In genomic region chr15:80730395-80730794, GRCh38 we compare ENCODE assay signal across 17 cellular contexts.
"Had no signal": no experiment of that assay in that cellular context is flagged by ENCODE, and none has a peak within 500 bp of the region (broad histone marks: within the 10 kb centered on the region; RNA-seq: fewer than 3 reads in every experiment).

No MANE protein-coding gene starts in this region.

- H3K27me3 ChIP-seq: heart left ventricle, right lobe of liver, transverse colon had no signal

- H3K9me3 ChIP-seq: heart left ventricle, psoas muscle, right lobe of liver, thoracic aorta, transverse colon had no signal

- H3K27ac ChIP-seq: heart left ventricle, parathyroid adenoma, psoas muscle, right lobe of liver, thoracic aorta, transverse colon had no signal

- DNase-seq: cerebellar nuclear complex; foreskin melanocyte; heart left ventricle; kidney glomerular epithelial cell; mammary epithelial cell; psoas muscle; retina; right lobe of liver; stimulated activated CD4-positive, alpha-beta T cell treated with anti-CD3 and anti-CD28 coated beads, Interleukin-2, amount 100 ng/mL, for 24 hours; stimulated activated CD4-positive, alpha-beta T cell treated with anti-CD3 and anti-CD28 coated beads, Interleukin-4, amount 100 ng/mL, for 4 hours; stimulated activated naive B cell treated with anti-CD40 and anti-IgM and Interleukin-4, amounts not matched to agents 10 μg/mL and 1 μg/mL and 100 μg/mL, for 72 hours; stimulated activated naive CD8-positive, alpha-beta T cell treated with anti-CD3 and anti-CD28 coated beads, Interleukin-15, amount 100 ng/mL, for 72 hours; transverse colon had no signal

- H3K4me1 ChIP-seq: parathyroid adenoma, right lobe of liver had no signal

- H3K27me3 Mint-ChIP-seq: dendritic cell treated with granulocyte-macrophage colony-stimulating factor and Interleukin-4, amounts not matched to agents 40 ng/mL and 50 ng/mL, for 4 days; natural killer cell treated with Interleukin-12 subunit alpha and Interleukin-12 subunit beta and Interleukin-15 and Interleukin-18, amount 100 ng/mL, for 72 hours; stimulated activated naive B cell treated with anti-CD40 and anti-IgM and Interleukin-4, amounts not matched to agents 10 μg/mL and 1 μg/mL and 100 μg/mL, for 72 hours; stimulated activated naive CD8-positive, alpha-beta T cell treated with anti-CD3 and anti-CD28 coated beads, Interleukin-15, amount 100 ng/mL, for 72 hours had no signal

- H3K4me1 Mint-ChIP-seq: stimulated activated naive B cell treated with anti-CD40 and anti-IgM and Interleukin-4, amounts not matched to agents 10 μg/mL and 1 μg/mL and 100 μg/mL, for 72 hours; stimulated activated naive CD8-positive, alpha-beta T cell treated with anti-CD3 and anti-CD28 coated beads, Interleukin-15, amount 100 ng/mL, for 72 hours had no signal

- H3K36me3 Mint-ChIP-seq: natural killer cell treated with Interleukin-12 subunit alpha and Interleukin-12 subunit beta and Interleukin-15 and Interleukin-18, amount 100 ng/mL, for 72 hours; stimulated activated naive B cell treated with anti-CD40 and anti-IgM and Interleukin-4, amounts not matched to agents 10 μg/mL and 1 μg/mL and 100 μg/mL, for 72 hours had no signal

- H3K36me3 ChIP-seq: heart left ventricle, right lobe of liver, thoracic aorta had no signal

- H3K9ac ChIP-seq: parathyroid adenoma had no signal

- H3K4me3 Mint-ChIP-seq: dendritic cell treated with granulocyte-macrophage colony-stimulating factor and Interleukin-4, amounts not matched to agents 40 ng/mL and 50 ng/mL, for 4 days; natural killer cell treated with Interleukin-12 subunit alpha and Interleukin-12 subunit beta and Interleukin-15 and Interleukin-18, amount 100 ng/mL, for 72 hours; stimulated activated naive B cell treated with anti-CD40 and anti-IgM and Interleukin-4, amounts not matched to agents 10 μg/mL and 1 μg/mL and 100 μg/mL, for 72 hours; stimulated activated naive CD8-positive, alpha-beta T cell treated with anti-CD3 and anti-CD28 coated beads, Interleukin-15, amount 100 ng/mL, for 72 hours had no signal

- H3K79me2 ChIP-seq: parathyroid adenoma had no signal

- H3K9me3 Mint-ChIP-seq: dendritic cell treated with granulocyte-macrophage colony-stimulating factor and Interleukin-4, amounts not matched to agents 40 ng/mL and 50 ng/mL, for 4 days; natural killer cell treated with Interleukin-12 subunit alpha and Interleukin-12 subunit beta and Interleukin-15 and Interleukin-18, amount 100 ng/mL, for 72 hours; stimulated activated naive B cell treated with anti-CD40 and anti-IgM and Interleukin-4, amounts not matched to agents 10 μg/mL and 1 μg/mL and 100 μg/mL, for 72 hours; stimulated activated naive CD8-positive, alpha-beta T cell treated with anti-CD3 and anti-CD28 coated beads, Interleukin-15, amount 100 ng/mL, for 72 hours had no signal

- ATAC-seq: natural killer cell treated with Interleukin-12 subunit alpha and Interleukin-12 subunit beta and Interleukin-15 and Interleukin-18, amount 100 ng/mL, for 72 hours; psoas muscle; right lobe of liver; stimulated activated naive B cell treated with anti-CD40 and anti-IgM and Interleukin-4, amounts not matched to agents 10 μg/mL and 1 μg/mL and 100 μg/mL, for 72 hours; stimulated activated naive CD8-positive, alpha-beta T cell treated with anti-CD3 and anti-CD28 coated beads, Interleukin-15, amount 100 ng/mL, for 72 hours had no signal

- H3K27ac Mint-ChIP-seq: dendritic cell treated with granulocyte-macrophage colony-stimulating factor and Interleukin-4, amounts not matched to agents 40 ng/mL and 50 ng/mL, for 4 days; natural killer cell treated with Interleukin-12 subunit alpha and Interleukin-12 subunit beta and Interleukin-15 and Interleukin-18, amount 100 ng/mL, for 72 hours; stimulated activated naive B cell treated with anti-CD40 and anti-IgM and Interleukin-4, amounts not matched to agents 10 μg/mL and 1 μg/mL and 100 μg/mL, for 72 hours had no signal

- H3K4me3 ChIP-seq: heart left ventricle, psoas muscle, right lobe of liver, thoracic aorta, transverse colon had no signal
